Comparison of ENCODE assay signal across 2 cellular contexts in genomic region chr22:29311468-29312217, GRCh38.
TF ChIP-seq lines count a peak whose summit lies in the region.

No MANE protein-coding gene starts in this region.

TF ChIP-seq in HEK293, 187 proteins besides CTCF, POLR2A, EP300 and RAD21:
- TF ChIP-seq ZNF18 (tag by site-specific recombination; IDR thresholded peaks at IDR 0.05) (no peak), ZNF571 (tag by site-specific recombination; IDR thresholded peaks at IDR 0.05) (no peak), ZNF175 (tag by site-specific recombination; IDR thresholded peaks at IDR 0.05) (no peak), BCL11B (tag by site-specific recombination; IDR thresholded peaks at IDR 0.05; ENCODE audit: low read depth) (peak; percentile 55; the same call in 1 of the 2 replicates)

TF ChIP-seq in endothelial cell of umbilical vein, 7 proteins besides CTCF, POLR2A, EP300 and RAD21:
- no peak for TF ChIP-seq FOS (IDR thresholded peaks at IDR 0.05; ENCODE audit: borderline replicate concordance, insufficient read depth, low read length)
- TF ChIP-seq MYC (IDR thresholded peaks at IDR 0.05; ENCODE audit: low read depth, low read length): no peak
- TF ChIP-seq POLR2AphosphoS5 (IDR thresholded peaks at IDR 0.05; ENCODE audit: insufficient read depth, low read depth, low read length): no peak
- TF ChIP-seq GATA2 (IDR thresholded peaks at IDR 0.05; ENCODE audit: insufficient read depth, insufficient read length, low read depth, low read length): no peak
- TF ChIP-seq EZH2 (IDR thresholded peaks at IDR 0.05; ENCODE audit: borderline replicate concordance, low read depth, low read length, severe bottlenecking): no peak
- TF ChIP-seq, protein P1, sequence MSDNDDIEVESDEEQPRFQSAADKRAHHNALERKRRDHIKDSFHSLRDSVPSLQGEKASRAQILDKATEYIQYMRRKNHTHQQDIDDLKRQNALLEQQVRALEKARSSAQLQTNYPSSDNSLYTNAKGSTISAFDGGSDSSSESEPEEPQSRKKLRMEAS (IDR thresholded peaks at IDR 0.05; ENCODE audit: insufficient read depth, insufficient read length): no peak
- no peak for TF ChIP-seq JUN (IDR thresholded peaks at IDR 0.05; ENCODE audit: borderline replicate concordance, insufficient read depth, insufficient read length, low read depth)
